ENCODE assay signal across 9 cellular contexts in the genomic region with DNA sequence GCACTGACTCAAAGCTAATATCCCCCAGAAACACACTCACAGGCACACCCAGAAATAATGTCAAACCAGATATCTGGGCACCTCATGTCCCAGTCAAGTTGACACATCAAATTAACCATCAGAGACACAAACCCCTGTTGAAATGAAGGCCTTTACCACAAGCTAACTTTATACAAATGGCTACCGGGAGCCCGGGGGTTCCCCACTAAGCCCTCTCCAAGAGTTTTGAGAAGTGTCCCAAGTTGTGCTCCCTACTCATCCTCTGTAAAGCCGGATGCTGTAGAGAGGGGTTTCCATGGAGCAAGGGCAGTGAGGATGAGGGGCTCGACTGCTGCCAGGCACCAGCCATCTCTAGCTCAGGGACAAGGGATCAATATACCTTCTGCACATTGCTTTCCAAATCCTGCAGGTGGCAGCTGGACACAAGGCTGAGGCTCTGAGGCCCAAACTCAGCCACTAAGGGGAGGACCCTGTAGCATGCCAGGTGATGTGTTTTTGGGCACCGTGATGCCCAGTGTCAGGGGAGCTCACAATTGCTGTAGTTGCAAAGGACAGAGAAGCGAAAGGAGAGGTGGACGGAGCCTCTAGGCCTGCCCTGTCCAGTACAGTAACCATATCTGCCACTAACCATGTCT.
DNase-seq lines count a peak whose midpoint lies in the region; ATAC-seq and TF ChIP-seq lines count a peak whose summit lies in the region.
"Had no signal": no experiment of that assay in that cellular context is flagged by ENCODE, and none has a peak within 500 bp of the region (broad histone marks: within the 10 kb centered on the region; RNA-seq: fewer than 3 reads in every experiment).

No MANE protein-coding gene starts in this region.

- H3K27me3 Mint-ChIP-seq in stimulated activated naive CD8-positive, alpha-beta T cell treated with anti-CD3 and anti-CD28 coated beads, Interleukin-15, amount 100 ng/mL, for 72 hours = no peaks in the 10 kb centered on the region

- peak; percentile 33 for TF ChIP-seq CTCF in fibroblast of the aortic adventitia (IDR thresholded peaks at IDR 0.05; ENCODE audit: insufficient read depth, low read length)

- H3K36me3 ChIP-seq in NT2/D1 (ENCODE audit: insufficient read depth, insufficient read length, low read length) = no peaks in the 10 kb centered on the region

- H3K9me3 Mint-ChIP-seq in stimulated activated naive CD8-positive, alpha-beta T cell treated with anti-CD3 and anti-CD28 coated beads, Interleukin-15, amount 100 ng/mL, for 72 hours = no peaks in the 10 kb centered on the region

- no peak overlapping the region for H3K4me3 Mint-ChIP-seq in stimulated activated naive CD8-positive, alpha-beta T cell treated with anti-CD3 and anti-CD28 coated beads, Interleukin-15, amount 100 ng/mL, for 72 hours
- H3K4me3 Mint-ChIP-seq: naive B cell had no signal

- H3K4me1 Mint-ChIP-seq in stimulated activated naive CD8-positive, alpha-beta T cell treated with anti-CD3 and anti-CD28 coated beads, Interleukin-15, amount 100 ng/mL, for 72 hours = peaks cover 12% of the 10 kb centered on the region
- H3K4me1 Mint-ChIP-seq: naive B cell had no signal

- H3K4me1 ChIP-seq in NT2/D1 (ENCODE audit: insufficient read depth, insufficient read length) = no peaks in the 10 kb centered on the region

- no peak overlapping the region for H3K9ac ChIP-seq in NT2/D1 (ENCODE audit: insufficient read length, low read depth)

- no peak for DNase-seq in stimulated activated naive CD8-positive, alpha-beta T cell treated with anti-CD3 and anti-CD28 coated beads, Interleukin-15, amount 100 ng/mL, for 72 hours
- DNase-seq in stimulated activated naive CD8-positive, alpha-beta T cell treated with anti-CD3 and anti-CD28 coated beads, Interleukin-15, Interleukin-2, amounts not matched to agents 100 U/mL and 50 U/mL, for 24 hours = no peak
- DNase-seq in NT2/D1 (ENCODE audit: low read depth, low spot score) (peak; percentile 20), fibroblast of the aortic adventitia (ENCODE audit: low read depth) (peak; percentile 30), ecto neural progenitor cell (ENCODE audit: low spot score) (no peak)
- DNase-seq: naive B cell had no signal

- H3K27me3 ChIP-seq in NT2/D1 (ENCODE audit: insufficient read depth, insufficient read length) = no peaks in the 10 kb centered on the region

- H3K27ac Mint-ChIP-seq in stimulated activated naive CD8-positive, alpha-beta T cell treated with anti-CD3 and anti-CD28 coated beads, Interleukin-15, amount 100 ng/mL, for 72 hours = no peak overlapping the region
- H3K27ac Mint-ChIP-seq: naive B cell had no signal

- H3K9me3 ChIP-seq in NT2/D1 (ENCODE audit: insufficient read depth, low read length) = 0 out of 2 replicates have a peak, but pooled peaks cover 8% of the 10 kb centered on the region

- no peak overlapping the region for H3K4me3 ChIP-seq in NT2/D1 (ENCODE audit: insufficient read length, low read depth)
- no peak overlapping the region for H3K4me3 ChIP-seq in fibroblast of the aortic adventitia (ENCODE audit: low read depth, low read length)

- peak; percentile 65 for ATAC-seq in stimulated activated naive CD8-positive, alpha-beta T cell treated with anti-CD3 and anti-CD28 coated beads, Interleukin-15, amount 100 ng/mL, for 72 hours
- no peak for ATAC-seq in stimulated activated naive CD8-positive, alpha-beta T cell treated with anti-CD3 and anti-CD28 coated beads, Interleukin-15, Interleukin-2, amounts not matched to agents 100 U/mL and 50 U/mL, for 24 hours
- ATAC-seq in GM18498 (IDR thresholded peaks at IDR 0.05; ENCODE audit: unreplicated experiment) (no peak), HG03045 (IDR thresholded peaks at IDR 0.05; ENCODE audit: unreplicated experiment) (no peak), GM19452 (IDR thresholded peaks at IDR 0.05; ENCODE audit: unreplicated experiment) (no peak)

Comparison
In these comparisons a context has a peak if more than half of its experiments do, and no peak if none do; other contexts are left out.
1. DNase-seq: peak in NT2/D1 (single experiment) and fibroblast of the aortic adventitia (single experiment); none in stimulated activated naive CD8-positive, alpha-beta T cell treated with anti-CD3 and anti-CD28 coated beads, Interleukin-15, amount 100 ng/mL, for 72 hours (0 of 2), stimulated activated naive CD8-positive, alpha-beta T cell treated with anti-CD3 and anti-CD28 coated beads, Interleukin-15, Interleukin-2, amounts not matched to agents 100 U/mL and 50 U/mL, for 24 hours (single experiment) and ecto neural progenitor cell (single experiment).